Comparison of ENCODE assay signal across 26 cellular contexts in the genomic region with DNA sequence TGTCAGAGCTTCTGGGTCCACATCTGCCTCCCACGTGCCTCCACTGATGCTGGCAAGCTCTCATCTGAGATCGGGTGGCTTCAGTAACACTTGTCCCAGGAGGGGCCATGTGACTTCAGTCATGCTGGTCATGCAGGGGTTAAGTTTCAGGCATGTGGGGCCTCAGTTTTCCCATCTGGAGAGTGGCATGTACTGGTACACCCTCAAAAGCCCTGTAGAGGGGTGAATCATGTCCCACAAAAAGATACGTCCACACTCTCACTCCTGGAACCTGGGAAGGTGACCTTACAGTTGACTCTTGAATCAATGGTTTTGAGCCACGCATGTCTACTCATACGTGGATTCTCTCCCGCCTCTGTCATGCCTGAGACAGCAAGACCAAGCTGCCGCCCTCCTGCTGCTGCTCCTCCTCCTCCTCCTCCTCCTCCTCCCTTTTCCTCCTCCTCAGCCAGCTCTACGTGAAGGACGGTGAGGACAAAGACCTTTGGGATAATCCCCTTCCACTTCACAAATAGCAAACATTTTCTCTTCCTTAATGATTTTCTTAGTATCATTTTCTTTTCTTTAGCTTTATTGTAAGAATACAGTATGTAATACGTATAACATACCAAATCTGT. TPM values are rescaled to one million over a fixed set of nuclear protein-coding genes. Genes with fewer than 3 reads are reported as not detected.
DNase-seq lines count a peak whose midpoint lies in the region; TF ChIP-seq lines count a peak whose summit lies in the region.
"Had no signal": no experiment of that assay in that cellular context is flagged by ENCODE, and none has a peak within 500 bp of the region (broad histone marks: within the 10 kb centered on the region; RNA-seq: fewer than 3 reads in every experiment).

No MANE protein-coding gene starts in this region.

- no peak overlapping the region for H3K23ac ChIP-seq in neuronal stem cell (ENCODE audit: low read depth, low read length, poor library complexity)

- no peaks in the 10 kb centered on the region for H3K27me3 Mint-ChIP-seq in endodermal cell (ENCODE audit: insufficient read depth)
- H3K27me3 Mint-ChIP-seq: memory B cell; stimulated activated naive B cell treated with anti-CD40 and anti-IgM and Interleukin-4, amounts not matched to agents 10 μg/mL and 1 μg/mL and 100 μg/mL, for 72 hours had no signal

- H2BK12ac ChIP-seq in neuronal stem cell (ENCODE audit: low read length): no peak overlapping the region

- H3K18ac ChIP-seq in neuronal stem cell (ENCODE audit: low read length): no peak overlapping the region

- DNase-seq in DMS53 treated with DMSO at 0.1 percent for 48 hours (lab: John Stamatoyannopoulos, UW; ENCODE audit: unreplicated experiment): peak; percentile 73
- no peak for DNase-seq in endodermal cell
- DNase-seq in neuronal stem cell (ENCODE audit: low spot score): no peak
- no peak for DNase-seq in OCI-M1 (lab: John Stamatoyannopoulos, UW)
- DNase-seq in DMS153 (lab: John Stamatoyannopoulos, UW): no peak
- no peak for DNase-seq in activated gamma-delta T cell (lab: John Stamatoyannopoulos, UW)
- DNase-seq in NCI-H2107 (lab: John Stamatoyannopoulos, UW): no peak
- DNase-seq: activated CD4-positive, alpha-beta T cell treated with anti-CD3 and anti-CD28 coated beads for 4 hours; activated CD8-positive, alpha-beta memory T cell treated with anti-CD3 and anti-CD28 coated beads for 24 hours; activated effector memory CD4-positive, alpha-beta T cell treated with anti-CD3 and anti-CD28 coated beads, Interleukin-2, amount 50 U/mL, for 16 hours; brain microvascular endothelial cell; effector memory CD4-positive, alpha-beta T cell; NCI-H1105 treated with DMSO at 0.1 percent for 48 hours; NCI-H2081; NCI-H226; stimulated activated CD4-positive, alpha-beta T cell treated with anti-CD3 and anti-CD28 coated beads, Interleukin-15, amount 100 ng/mL, for 24 hours; stimulated activated naive B cell treated with anti-CD40 and anti-IgM and Interleukin-4, amounts not matched to agents 10 μg/mL and 1 μg/mL and 100 μg/mL, for 72 hours had no signal

- no peaks in the 10 kb centered on the region for H3K9me3 Mint-ChIP-seq in endodermal cell
- H3K9me3 Mint-ChIP-seq: memory B cell; stimulated activated naive B cell treated with anti-CD40 and anti-IgM and Interleukin-4, amounts not matched to agents 10 μg/mL and 1 μg/mL and 100 μg/mL, for 72 hours; T-helper 1 cell treated with Interleukin-12 subunit alpha and Interleukin-12 subunit beta and Interleukin-4 antibody, amounts not matched to agents 30 μg/mL and 1 μg/mL, for 36 hours had no signal

- no peaks in the 10 kb centered on the region for H3K27me3 ChIP-seq in endodermal cell (ENCODE audit: control insufficient read depth, insufficient read depth, low read length, poor library complexity, severe bottlenecking)
- H3K27me3 ChIP-seq in neuronal stem cell (ENCODE audit: control insufficient read depth in 3 of 3, insufficient read depth in 3 of 3, low read depth in 1 of 3, low read length in 3 of 3): no peaks in the 10 kb centered on the region
- H3K27me3 ChIP-seq: brain microvascular endothelial cell, esophagus muscularis mucosa, neutrophil had no signal

- H2BK15ac ChIP-seq in neuronal stem cell (ENCODE audit: low read length): peak overlapping the region; percentile 51

- 54 to 58% methylated on average over 8 to 9 of the region's 10 CpGs for WGBS in endodermal cell (ENCODE audit: insufficient coverage in 1 of 2, insufficient read length in 1 of 2), 2 experiments
- no CpG with 5 or more reads among the region's 10 CpGs for WGBS in neuronal stem cell (ENCODE audit: extremely low coverage in 2 of 2, insufficient read length in 2 of 2, insufficient replicate concordance in 1 of 2), 2 donors

- peak overlapping the region; percentile 87 for H3K27ac Mint-ChIP-seq in endodermal cell
- H3K27ac Mint-ChIP-seq: memory B cell; stimulated activated naive B cell treated with anti-CD40 and anti-IgM and Interleukin-4, amounts not matched to agents 10 μg/mL and 1 μg/mL and 100 μg/mL, for 72 hours; T-helper 1 cell treated with Interleukin-12 subunit alpha and Interleukin-12 subunit beta and Interleukin-4 antibody, amounts not matched to agents 30 μg/mL and 1 μg/mL, for 36 hours had no signal

- H3K4me3 ChIP-seq in endodermal cell (ENCODE audit: low read length) (no peak overlapping the region), neuronal stem cell (ENCODE audit: low read length in 2 of 2) (no peak overlapping the region)
- H3K4me3 ChIP-seq: esophagus muscularis mucosa had no signal

- no peak overlapping the region for H4K8ac ChIP-seq in neuronal stem cell (ENCODE audit: low read depth, low read length)

- H3K36me3 Mint-ChIP-seq in endodermal cell (ENCODE audit: low read depth): peaks cover 3% of the 10 kb centered on the region
- H3K36me3 Mint-ChIP-seq: memory B cell had no signal

- no peak overlapping the region for H4K91ac ChIP-seq in neuronal stem cell (ENCODE audit: low read depth, low read length, poor library complexity)

- TF ChIP-seq CTCF in VCaP (conservative IDR thresholded peaks at IDR 0.05) (no peak), endodermal cell (conservative IDR thresholded peaks at IDR 0.05) (no peak)

- H3K36me3 ChIP-seq in endodermal cell (ENCODE audit: control insufficient read depth, insufficient read depth, low read length) (no peaks in the 10 kb centered on the region), neuronal stem cell (replicated peaks in 1 of 2; ENCODE audit: control insufficient read depth in 2 of 2, insufficient read depth in 2 of 2, low read length in 2 of 2) (no peaks in the 10 kb centered on the region)
- H3K36me3 ChIP-seq: brain microvascular endothelial cell, esophagus muscularis mucosa, neutrophil had no signal

- H2BK5ac ChIP-seq in neuronal stem cell (ENCODE audit: low read length): no peak overlapping the region

- peaks cover 54% of the 10 kb centered on the region for H3K4me1 Mint-ChIP-seq in endodermal cell
- H3K4me1 Mint-ChIP-seq: memory B cell had no signal

- peak overlapping the region; percentile 6 for H2AK5ac ChIP-seq in neuronal stem cell (ENCODE audit: low read depth, low read length)

- H3K4me2 ChIP-seq in neuronal stem cell (ENCODE audit: insufficient read depth, low read length, poor library complexity, severe bottlenecking): no peak overlapping the region

- no peak overlapping the region for H2AFZ ChIP-seq in neuronal stem cell (ENCODE audit: low read length)

- H3K9ac ChIP-seq in endodermal cell (ENCODE audit: extremely low read depth, low read length, poor library complexity, severe bottlenecking) (no peak overlapping the region), neuronal stem cell (ENCODE audit: low read depth, low read length, poor library complexity) (no peak overlapping the region)

- peaks cover 12% of the 10 kb centered on the region for H3K79me1 ChIP-seq in neuronal stem cell (ENCODE audit: low read depth, low read length)

- no peak overlapping the region for H3K14ac ChIP-seq in neuronal stem cell (ENCODE audit: low read length)

- peak overlapping the region; percentile 11; the same call in 1 of the 2 replicates for H3K27ac ChIP-seq in VCaP
- H3K27ac ChIP-seq in endodermal cell (ENCODE audit: low read depth, low read length): no peak overlapping the region
- H3K27ac ChIP-seq in neuronal stem cell (replicated peaks; ENCODE audit: low read length): no peak overlapping the region
- H3K27ac ChIP-seq: brain microvascular endothelial cell, esophagus muscularis mucosa, neutrophil had no signal

- H3K4me1 ChIP-seq in endodermal cell (ENCODE audit: control insufficient read depth, insufficient read depth, low read length) (peaks cover 29% of the 10 kb centered on the region), neuronal stem cell (ENCODE audit: control insufficient read depth in 2 of 2, insufficient read depth in 1 of 2, low read depth in 1 of 2, low read length in 2 of 2) (peaks cover 13 to 15% of the 10 kb centered on the region in 2 donors)

- H3K9me3 ChIP-seq in endodermal cell (ENCODE audit: control insufficient read depth, low read length): no peaks in the 10 kb centered on the region
- no peaks in the 10 kb centered on the region for H3K9me3 ChIP-seq in neuronal stem cell (replicated peaks in 1 of 2; ENCODE audit: control insufficient read depth in 2 of 2, insufficient read depth in 1 of 2, low read depth in 1 of 2, low read length in 2 of 2)
- H3K9me3 ChIP-seq: esophagus muscularis mucosa, neutrophil had no signal

- H3K4me3 Mint-ChIP-seq in endodermal cell: no peak overlapping the region
- H3K4me3 Mint-ChIP-seq: memory B cell; stimulated activated naive B cell treated with anti-CD40 and anti-IgM and Interleukin-4, amounts not matched to agents 10 μg/mL and 1 μg/mL and 100 μg/mL, for 72 hours; T-helper 1 cell treated with Interleukin-12 subunit alpha and Interleukin-12 subunit beta and Interleukin-4 antibody, amounts not matched to agents 30 μg/mL and 1 μg/mL, for 36 hours had no signal

- no peak overlapping the region for H3K4ac ChIP-seq in neuronal stem cell (ENCODE audit: low read length)

- no peak overlapping the region for H2BK120ac ChIP-seq in neuronal stem cell (ENCODE audit: low read depth, low read length)

RNA-seq across cellular contexts. Expression of a gene that starts 53.7 kb away (rescaled TPM):
- total RNA-seq in endodermal cell: not detected
- 0.96 TPM for polyA plus RNA-seq in endodermal cell (2013, experiment 1 of 2)
- 1.8 TPM for polyA plus RNA-seq in endodermal cell (2013, experiment 2 of 2)
- polyA plus RNA-seq in neuronal stem cell (2013, experiment 1 of 2): 0.01 TPM
- polyA plus RNA-seq in neuronal stem cell (2013, experiment 2 of 2): not detected
- total RNA-seq: Daoy, frontal cortex, MCF 10A, OCI-LY7 had no signal

RNA-seq across cellular contexts. Expression of a gene that starts 54.0 kb away (rescaled TPM):
- 10 to 100 TPM; 26.6 to 29.7 TPM for total RNA-seq in endodermal cell
- 20.4 TPM for polyA plus RNA-seq in endodermal cell (2013, experiment 1 of 2)
- polyA plus RNA-seq in endodermal cell (2013, experiment 2 of 2): 17.5 TPM
- 17.4 TPM for polyA plus RNA-seq in neuronal stem cell (2013, experiment 1 of 2)
- polyA plus RNA-seq in neuronal stem cell (2013, experiment 2 of 2): 17.8 TPM
